ENCODE assay signal across 8 cellular contexts in the genomic region with DNA sequence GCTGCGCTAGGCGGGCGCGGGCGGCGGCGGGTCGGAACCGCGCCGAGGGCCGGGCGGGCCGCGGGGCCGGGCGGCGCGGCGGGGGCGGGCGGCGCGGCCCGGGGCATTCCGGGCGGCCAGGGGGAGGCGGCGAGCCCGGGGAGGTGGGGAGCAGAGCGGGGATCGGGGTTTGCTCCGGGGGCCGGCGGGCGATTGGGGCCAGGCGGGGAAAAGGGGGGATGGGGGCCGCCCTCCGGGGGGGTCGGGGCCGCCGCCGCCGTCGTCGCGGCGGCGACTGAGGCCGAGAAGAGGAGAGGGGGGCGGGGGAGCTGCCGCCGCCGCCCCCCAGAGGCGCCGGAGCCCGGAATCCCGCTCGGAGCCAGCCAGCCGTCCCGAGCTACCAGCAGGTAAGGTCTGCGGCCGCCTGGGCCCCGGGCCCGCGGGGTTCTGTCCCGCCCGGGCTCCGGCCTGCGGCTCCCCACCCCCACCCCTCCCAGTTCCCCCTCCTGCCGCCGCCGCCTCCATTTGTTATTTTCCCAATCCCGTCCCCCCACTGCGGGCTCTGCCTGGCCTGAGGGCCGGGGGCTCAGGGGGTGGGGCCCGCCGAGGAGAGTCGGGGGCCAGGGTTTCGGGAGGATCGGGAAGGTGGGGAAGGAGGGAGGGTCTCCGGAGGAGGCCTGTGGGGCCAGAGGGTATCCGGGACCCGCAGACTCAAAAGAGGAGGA. TPM values are rescaled to one million over a fixed set of nuclear protein-coding genes. Genes with fewer than 3 reads are reported as not detected.
DNase-seq lines count a peak whose midpoint lies in the region; ATAC-seq and TF ChIP-seq lines count a peak whose summit lies in the region.

No MANE protein-coding gene starts in this region.

- no peak for TF ChIP-seq RAD21 in liver (IDR thresholded peaks at IDR 0.05)

- no peak for TF ChIP-seq POLR2A in breast epithelium (IDR thresholded peaks at IDR 0.05)

- DNase-seq in ACHN = peak; percentile 26
- DNase-seq in breast epithelium (ENCODE audit: low spot score in 2 of 2) = no peak
- no peak for DNase-seq in tibial artery
- DNase-seq in NCI-H1436 treated with DMSO at 0.1 percent for 48 hours (lab: John Stamatoyannopoulos, UW) = no peak
- DNase-seq in NCI-H128 (lab: John Stamatoyannopoulos, UW; ENCODE audit: unreplicated experiment) = no peak

- in situ Hi-C loops in ACHN (cut with HindIII; ENCODE audit: low pct_ligation_motif_present, low pct_unique_long_range_greater_than_20kb, low sequenced_read_pairs) = no loop called here

- H3K4me3 ChIP-seq in HUES48 (ENCODE audit: low read depth, low read length) = peak overlapping the region; percentile 66
- peak overlapping the region; percentile 94 to 96 (median 95) for H3K4me3 ChIP-seq in breast epithelium
- peak overlapping the region; percentile 66 to 88 (median 78) for H3K4me3 ChIP-seq in liver (ENCODE audit: low read depth in 1 of 3, low read length in 3 of 3)
- peak overlapping the region; percentile 97 to 99 for H3K4me3 ChIP-seq in tibial artery

- peak overlapping the region; percentile 67 for H3K27ac ChIP-seq in HUES48 (ENCODE audit: low read depth, low read length)
- H3K27ac ChIP-seq in breast epithelium = peak overlapping the region; percentile 99
- H3K27ac ChIP-seq in liver (ENCODE audit: low read depth in 1 of 2, low read length in 2 of 2) = peak overlapping the region; percentile 66 to 89
- H3K27ac ChIP-seq in tibial artery = peak overlapping the region; percentile 99

- H3K27me3 ChIP-seq in HUES48 (ENCODE audit: control insufficient read depth, insufficient read depth, low read length) (no peaks in the 10 kb centered on the region), breast epithelium (no peaks in the 10 kb centered on the region), liver (ENCODE audit: control insufficient read depth in 4 of 4, insufficient read depth in 4 of 4, low read length in 3 of 4) (no peaks in the 10 kb centered on the region), tibial artery (no peaks in the 10 kb centered on the region)

- no peak for TF ChIP-seq CTCF in breast epithelium (IDR thresholded peaks at IDR 0.05)
- no peak for TF ChIP-seq CTCF in liver (IDR thresholded peaks at IDR 0.05; ENCODE audit: low read depth, low read length, missing input control)
- TF ChIP-seq CTCF in tibial artery (IDR thresholded peaks at IDR 0.05) = no peak

- H3K4me1 ChIP-seq in HUES48 (ENCODE audit: control insufficient read depth, insufficient read depth, low read length) (peaks cover 30% of the 10 kb centered on the region), breast epithelium (peaks cover 11 to 40% of the 10 kb centered on the region in 2 donors), liver (ENCODE audit: control insufficient read depth in 4 of 4, insufficient read depth in 4 of 4, low read length in 3 of 4) (peaks cover 9 to 60% (median 48%) of the 10 kb centered on the region in 4 donors), tibial artery (peaks cover 7 to 79% (median 57%) of the 10 kb centered on the region in 4 donors)

- H3K9me3 ChIP-seq in HUES48 (ENCODE audit: control insufficient read depth, insufficient read depth, low read length) = no peaks in the 10 kb centered on the region
- no peaks in the 10 kb centered on the region for H3K9me3 ChIP-seq in breast epithelium
- H3K9me3 ChIP-seq in liver (ENCODE audit: control insufficient read depth in 4 of 4, low read length in 3 of 4) = no peaks in the 10 kb centered on the region
- H3K9me3 ChIP-seq in tibial artery = no peaks in the 10 kb centered on the region

- intact Hi-C loops in breast epithelium (cut with DNase I; ENCODE audit: low total_unique reads) = no loop called here
- intact Hi-C loops in tibial artery (cut with DNase I; ENCODE audit: low total_unique reads) = no loop called here

- under 1% methylated on average over 83 of the region's 84 CpGs for WGBS in liver

- H3K9ac ChIP-seq in HUES48 (ENCODE audit: low read depth, low read length) = peak overlapping the region; percentile 4; the same call in 1 of the 2 replicates
- H3K9ac ChIP-seq in liver (ENCODE audit: low read depth in 1 of 2, low read length in 2 of 2) = peak overlapping the region; percentile 35 to 55

- no peak for ATAC-seq in GM19455 (IDR thresholded peaks at IDR 0.05; ENCODE audit: unreplicated experiment)

- peaks cover 15% of the 10 kb centered on the region for H3K36me3 ChIP-seq in HUES48 (ENCODE audit: control insufficient read depth, insufficient read depth, low read length)
- no peaks in the 10 kb centered on the region for H3K36me3 ChIP-seq in breast epithelium
- H3K36me3 ChIP-seq in liver (ENCODE audit: control insufficient read depth in 4 of 4, insufficient read depth in 3 of 4, low read depth in 1 of 4, low read length in 3 of 4) = no peaks in the 10 kb centered on the region
- peaks cover 0 to 7% (median 0%) of the 10 kb centered on the region in 3 donors for H3K36me3 ChIP-seq in tibial artery

TF ChIP-seq in liver, 16 proteins besides CTCF, POLR2A, EP300 and RAD21:
- TF ChIP-seq HNF4A (conservative IDR thresholded peaks at IDR 0.05) (no peak), NR2F2 (IDR thresholded peaks at IDR 0.05) (no peak), MAX (IDR thresholded peaks at IDR 0.05) (no peak), HNF4G (IDR thresholded peaks at IDR 0.05) (no peak), JUND (IDR thresholded peaks at IDR 0.05) (no peak)

RNA-seq across cellular contexts. Expression of gene ATN1, which starts 0.4 kb away (rescaled TPM):
- total RNA-seq in breast epithelium = 10 to 100 TPM; 57.9 to 96.4 (median 59.7) TPM
- total RNA-seq in liver = 10 to 100 TPM in 1 of 2 donors, 1 to 10 TPM in 1; 3.6 to 10.2 TPM
- polyA plus RNA-seq in liver = 10 to 100 TPM in 1 of 2 donors, 1 to 10 TPM in 1; 5.6 to 12.6 TPM

RNA-seq across cellular contexts. Expression of gene ENO2, which starts 13.8 kb away (rescaled TPM):
- total RNA-seq in breast epithelium (10 to 100 TPM in 2 of 3 donors, 1 to 10 TPM in 1; 5.0 to 16.1 (median 11.1) TPM), liver (1 to 10 TPM; 1.1 to 3.1 TPM)
- polyA plus RNA-seq in liver = 1 to 10 TPM; 1.3 to 1.6 TPM

RNA-seq across cellular contexts. Expression of gene RNU7-1, which starts 15.5 kb away (rescaled TPM):
- total RNA-seq in breast epithelium (not detected), liver (not detected)
- polyA plus RNA-seq in liver = not detected

RNA-seq across cellular contexts. Expression of gene C12orf57, which starts 15.7 kb away (rescaled TPM):
- total RNA-seq in breast epithelium (100 to 1,000 TPM; 515 to 824 (median 547) TPM), liver (10 to 100 TPM; 49.2 to 53.8 TPM)
- polyA plus RNA-seq in liver = 100 to 1,000 TPM in 1 of 2 donors, 10 to 100 TPM in 1; 77.7 to 193 TPM

RNA-seq across cellular contexts. Expression of gene PTPN6, which starts 23.0 kb away (rescaled TPM):
- total RNA-seq in breast epithelium (10 to 100 TPM; 14.7 to 28.0 (median 20.3) TPM), liver (10 to 100 TPM; 19.7 to 41.0 TPM)
- polyA plus RNA-seq in liver = 10 to 100 TPM; 15.2 to 19.4 TPM

Comparison
In these comparisons a context has a peak if more than half of its experiments do, and no peak if none do; other contexts are left out.
1. RNA of gene ATN1, which starts 0.4 kb away (total RNA-seq): 57.9 to 96.4 TPM in breast epithelium; 3.6 to 10.2 TPM in liver; every median in the first group is over 4 times any median in the second.
2. Peak in every context shown above with its lines, with median percentiles within 50 percentile points of each other: H3K27ac ChIP-seq and H3K4me3 ChIP-seq.